ENCODE assay signal across 1 cellular context in genomic region chr4:76897522-76898384, GRCh38.
TF ChIP-seq lines count a peak whose summit lies in the region.

A gene with protein sequence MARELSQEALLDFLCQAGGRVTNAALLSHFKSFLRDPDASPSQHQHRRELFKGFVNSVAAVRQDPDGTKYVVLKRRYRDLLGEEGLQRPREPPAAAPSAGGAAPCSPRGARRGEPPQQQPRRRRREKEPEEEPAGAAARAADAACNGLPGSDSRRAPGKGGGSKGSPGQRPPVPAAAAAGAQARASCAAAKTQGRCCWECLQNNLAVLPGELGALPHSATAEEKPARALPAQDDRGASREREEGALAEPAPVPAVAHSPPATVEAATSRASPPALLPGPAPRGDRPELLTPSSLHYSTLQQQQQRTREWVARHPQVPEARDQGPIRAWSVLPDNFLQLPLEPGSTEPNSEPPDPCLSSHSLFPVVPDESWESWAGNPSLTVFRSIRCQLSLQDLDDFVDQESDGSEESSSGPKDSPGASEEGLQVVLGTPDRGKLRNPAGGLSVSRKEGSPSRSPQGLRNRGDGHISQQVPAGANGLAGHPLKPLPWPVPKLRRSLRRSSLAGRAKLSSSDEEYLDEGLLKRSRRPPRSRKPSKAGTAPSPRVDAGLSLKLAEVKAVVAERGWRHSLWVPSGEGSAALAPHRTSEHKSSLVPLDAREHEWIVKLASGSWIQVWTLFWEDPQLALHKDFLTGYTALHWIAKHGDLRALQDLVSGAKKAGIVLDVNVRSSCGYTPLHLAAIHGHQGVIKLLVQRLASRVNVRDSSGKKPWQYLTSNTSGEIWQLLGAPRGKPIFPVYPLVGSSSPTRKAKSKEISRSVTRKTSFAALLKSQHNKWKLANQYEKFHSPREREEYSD (minus strand): TSS chr4:76898144. CDS start chr4:76897849, 295 bp downstream.

TF ChIP-seq in IMR-90, 13 proteins besides CTCF, POLR2A, EP300 and RAD21:
- no peak for TF ChIP-seq CEBPB (IDR thresholded peaks at IDR 0.05; ENCODE audit: low read depth, low read length)
- TF ChIP-seq MAZ (IDR thresholded peaks at IDR 0.05; ENCODE audit: borderline replicate concordance, low read depth, low read length) = no peak
- TF ChIP-seq USF2 (IDR thresholded peaks at IDR 0.05; ENCODE audit: low read depth, low read length) = no peak
- no peak for TF ChIP-seq RFX5 (IDR thresholded peaks at IDR 0.05; ENCODE audit: low read depth, low read length)
- no peak for TF ChIP-seq MXI1 (IDR thresholded peaks at IDR 0.05; ENCODE audit: borderline replicate concordance, low read depth, low read length)
- TF ChIP-seq MAFK (IDR thresholded peaks at IDR 0.05; ENCODE audit: low read depth, low read length) = no peak
- TF ChIP-seq ELK1 (IDR thresholded peaks at IDR 0.05; ENCODE audit: borderline replicate concordance, low read depth, low read length) = no peak
